Comparison of ENCODE assay signal across 8 cellular contexts in genomic region chr4:183905081-183905592, GRCh38. TPM values are rescaled to one million over a fixed set of nuclear protein-coding genes. Genes with fewer than 3 reads are reported as not detected.
A peak's percentile ranks its signal among the peaks of the same experiment; 100 is the strongest.
DNase-seq lines count a peak whose midpoint lies in the region; ATAC-seq, FAIRE-seq and TF ChIP-seq lines count a peak whose summit lies in the region.

Gene STOX2, plus strand, starts transcription at chr4:183905307. Its CDS starts 1,484 bp downstream, at chr4:183906791.

- POLR2A ChIA-PET in naive thymus-derived CD8-positive, alpha-beta T cell (lab: Charles Lee), result no interaction called here

- no peaks in the 10 kb centered on the region for H3K27me3 ChIP-seq in MM.1S (replicated peaks; ENCODE audit: insufficient read depth, low read length)

- H3K4me3 Mint-ChIP-seq in naive thymus-derived CD8-positive, alpha-beta T cell, result peak within 1 kb of the TSS in 8 of 10 donors; percentile 26 to 70 (median 65)

- FAIRE-seq in frontal cortex (lab: Jason Lieb, UNC), result no peak

- H3K36me3 Mint-ChIP-seq in naive thymus-derived CD8-positive, alpha-beta T cell, result peaks cover 0 to 5% (median 0%) of the 10 kb centered on the region in 3 donors

- H2AFZ ChIP-seq in MM.1S (ENCODE audit: low read length), result no peak within 1 kb of the TSS

- no peak within 1 kb of the TSS for H3K9ac ChIP-seq in MM.1S (ENCODE audit: low read length)

- H3K9me3 ChIP-seq in MM.1S (replicated peaks; ENCODE audit: insufficient read depth, low read length), result no peaks in the 10 kb centered on the region

- H3K27ac Mint-ChIP-seq in naive thymus-derived CD8-positive, alpha-beta T cell, result no peak within 1 kb of the TSS

- H3K79me2 ChIP-seq in MM.1S (ENCODE audit: low read length), result no peaks in the 10 kb centered on the region

- DNase-seq in Caki2 (ENCODE audit: low read depth) (peak; percentile 53), MM.1S (no peak), frontal cortex (ENCODE audit: low spot score in 2 of 2) (peak; percentile 75 to 79), SHP77 (lab: John Stamatoyannopoulos, UW) (no peak)
- DNase-seq in activated CD4-positive, alpha-beta T cell treated with anti-CD3 and anti-CD28 coated beads, Interleukin-2, amount 50 U/mL, for 48 hours, result peak; percentile 19 to 22
- DNase-seq in naive thymus-derived CD8-positive, alpha-beta T cell, result no peak

- no peaks in the 10 kb centered on the region for H3K9me2 ChIP-seq in MM.1S (replicated peaks; ENCODE audit: insufficient read depth, low read length)

- no peaks in the 10 kb centered on the region for H4K20me1 ChIP-seq in MM.1S (ENCODE audit: insufficient read depth, low read length)

- in situ Hi-C loops in Caki2 (cut with HindIII; ENCODE audit: low pct_unique_long_range_greater_than_20kb, low sequenced_read_pairs), result no loop called here

- peaks cover 0 to 12% (median 4%) of the 10 kb centered on the region in 9 donors for H3K9me3 Mint-ChIP-seq in naive thymus-derived CD8-positive, alpha-beta T cell

- H3K27me3 Mint-ChIP-seq in naive thymus-derived CD8-positive, alpha-beta T cell, result peaks cover 39 to 60% (median 57%) of the 10 kb centered on the region in 5 donors

- H3K4me3 ChIP-seq in MM.1S (ENCODE audit: low read length), result peak within 1 kb of the TSS; percentile 22; the same call in 1 of the 2 replicates

- no peak within 1 kb of the TSS for H3K27ac ChIP-seq in MM.1S (ENCODE audit: low read length)

- H3K4me1 Mint-ChIP-seq in naive thymus-derived CD8-positive, alpha-beta T cell, result peaks cover 2 to 13% (median 7%) of the 10 kb centered on the region in 4 donors

- no peak for TF ChIP-seq CTCF in MM.1S (IDR thresholded peaks at IDR 0.05; ENCODE audit: low read length)

- H3F3A ChIP-seq in MM.1S (ENCODE audit: insufficient read depth, low read length), result no peaks in the 10 kb centered on the region

- no peak for ATAC-seq in naive thymus-derived CD8-positive, alpha-beta T cell
- ATAC-seq in HG02870 (IDR thresholded peaks at IDR 0.05; ENCODE audit: unreplicated experiment) (no peak), GM19023 (IDR thresholded peaks at IDR 0.05; ENCODE audit: unreplicated experiment) (no peak)

- peak within 1 kb of the TSS; percentile 37; the same call in 1 of the 2 replicates for H3K4me2 ChIP-seq in MM.1S (ENCODE audit: low read depth, low read length)

- H3K36me3 ChIP-seq in MM.1S (replicated peaks; ENCODE audit: insufficient read depth, low read length), result no peaks in the 10 kb centered on the region

- no peaks in the 10 kb centered on the region for H3K4me1 ChIP-seq in MM.1S (ENCODE audit: low read length)

RNA-seq across cellular contexts. Expression of gene STOX2, which starts in this region (rescaled TPM):
- total RNA-seq in Caki2 (2014; rRNA removed; shearing (Covaris generic); ENCODE audit: low replicate concordance), result 6.2 and 12.2 TPM in 2 replicates
- 35.1 TPM for total RNA-seq in frontal cortex
- not detected for total RNA-seq in naive thymus-derived CD8-positive, alpha-beta T cell
- polyA plus RNA-seq in naive thymus-derived CD8-positive, alpha-beta T cell, result not detected

Comparison
In these comparisons a context has a peak if more than half of its experiments do, and no peak if none do; other contexts are left out.
1. DNase-seq: peak in Caki2 (single experiment), activated CD4-positive, alpha-beta T cell treated with anti-CD3 and anti-CD28 coated beads, Interleukin-2, amount 50 U/mL, for 48 hours (2 of 2) and frontal cortex (2 of 2); none in MM.1S (single experiment), naive thymus-derived CD8-positive, alpha-beta T cell (0 of 10) and SHP77 (0 of 2).